20 cellular contexts compared by ENCODE assay signal in the genomic region with DNA sequence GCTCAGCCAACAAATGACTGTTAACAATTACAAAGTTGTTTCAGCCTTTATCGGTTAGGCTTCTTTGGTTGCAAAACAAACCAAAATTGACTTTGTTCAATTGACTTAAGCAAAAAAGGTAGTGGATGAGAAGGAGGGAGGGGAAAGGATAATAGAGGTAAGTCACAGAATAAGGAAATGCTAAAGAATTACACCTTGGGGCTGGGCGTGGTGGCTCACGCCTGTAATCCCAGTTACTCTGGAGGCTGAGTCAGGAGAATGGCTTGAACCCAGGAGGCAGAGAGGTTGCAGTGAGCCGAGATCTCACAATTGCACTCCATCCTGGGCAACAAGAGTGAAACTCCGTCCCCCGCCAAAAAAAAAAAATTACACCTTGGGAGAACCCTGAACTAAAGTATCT. TPM values are rescaled to one million over a fixed set of nuclear protein-coding genes. Genes with fewer than 3 reads are reported as not detected.
DNase-seq lines count a peak whose midpoint lies in the region; ATAC-seq, FAIRE-seq and TF ChIP-seq lines count a peak whose summit lies in the region.
"Had no signal": no experiment of that assay in that cellular context is flagged by ENCODE, and none has a peak within 500 bp of the region (broad histone marks: within the 10 kb centered on the region; RNA-seq: fewer than 3 reads in every experiment).

No MANE protein-coding gene starts in this region.

- FAIRE-seq in small intestine (lab: Jason Lieb, UNC) = no peak
- FAIRE-seq: GM12892, H1 had no signal

- H3K27ac ChIP-seq in HCT116 (ENCODE audit: low read depth, low read length) (no peak overlapping the region), SK-N-SH (ENCODE audit: low read depth in 2 of 2, low read length in 1 of 2) (no peak overlapping the region), small intestine (ENCODE audit: low read depth in 1 of 2, low read length in 1 of 2) (no peak overlapping the region)
- H3K27ac ChIP-seq: Peyer's patch had no signal

- no TSS peak for BruUV-seq in HCT116 (replicated peaks; lab: Mats Ljungman, UMichigan)

- H3K9me3 ChIP-seq in HCT116 (ENCODE audit: control insufficient read depth in 1 of 2, insufficient read depth in 1 of 2, low read depth in 1 of 2, low read length in 2 of 2) (no peaks in the 10 kb centered on the region), SK-N-SH (no peaks in the 10 kb centered on the region), small intestine (ENCODE audit: control insufficient read depth, low read depth) (no peaks in the 10 kb centered on the region)
- H3K9me3 ChIP-seq: BE2C, Peyer's patch had no signal

- no peaks in the 10 kb centered on the region for H3K9me2 ChIP-seq in HCT116 (ENCODE audit: insufficient read depth)
- no peaks in the 10 kb centered on the region for H3K9me2 ChIP-seq in SK-N-SH

- H3F3A ChIP-seq in SK-N-SH (replicated peaks; ENCODE audit: insufficient read depth) = no peaks in the 10 kb centered on the region

- TF ChIP-seq CTCF in HCT116 (IDR thresholded peaks at IDR 0.05 in 2 of 3, conservative IDR thresholded peaks at IDR 0.05 in 1 of 3; ENCODE audit: borderline replicate concordance in 1 of 3, insufficient read depth in 1 of 3, low read depth in 2 of 3, low read length in 2 of 3) = no peak
- TF ChIP-seq CTCF in SK-N-SH (IDR thresholded peaks at IDR 0.05) = no peak

- ATAC-seq in HCT116 (no peak), esophagus mucosa (peak; percentile 79)
- no peak for ATAC-seq in stimulated activated naive CD8-positive, alpha-beta T cell treated with anti-CD3 and anti-CD28 coated beads, Interleukin-15, Interleukin-2, amounts not matched to agents 100 U/mL and 50 U/mL, for 24 hours

- POLR2A ChIA-PET in HCT116 (lab: Charles Lee) (no interaction called here), SK-N-SH (lab: Yijun Ruan, JAX) (no interaction called here)

- no peak for TF ChIP-seq POLR2A in HCT116 (IDR thresholded peaks at IDR 0.05; ENCODE audit: borderline replicate concordance, extremely low read depth, insufficient read depth, insufficient read length)

- H3K27me3 ChIP-seq in HCT116 (ENCODE audit: insufficient read depth, low read length) = no peaks in the 10 kb centered on the region
- no peaks in the 10 kb centered on the region for H3K27me3 ChIP-seq in SK-N-SH (ENCODE audit: insufficient read depth)
- no peaks in the 10 kb centered on the region for H3K27me3 ChIP-seq in small intestine (ENCODE audit: control insufficient read depth in 2 of 2, insufficient read depth in 2 of 2, low read length in 2 of 2)
- H3K27me3 ChIP-seq: BE2C, Peyer's patch had no signal

- H3K4me3 ChIP-seq in HCT116 (replicated peaks in 1 of 2; ENCODE audit: low read depth in 1 of 2, low read length in 2 of 2) = no peak overlapping the region
- H3K4me3 ChIP-seq in SK-N-SH (ENCODE audit: low read depth in 2 of 2, low read length in 1 of 2) = no peak overlapping the region
- H3K4me3 ChIP-seq in small intestine (ENCODE audit: low read depth in 1 of 2, low read length in 2 of 2) = no peak overlapping the region
- H3K4me3 ChIP-seq: Peyer's patch had no signal

- H3K79me2 ChIP-seq in HCT116 (ENCODE audit: insufficient read depth, low read length) (no peaks in the 10 kb centered on the region), SK-N-SH (ENCODE audit: insufficient read depth) (no peaks in the 10 kb centered on the region)

- TF ChIP-seq RAD21 in HCT116 (IDR thresholded peaks at IDR 0.05; ENCODE audit: low read depth) (no peak), SK-N-SH (IDR thresholded peaks at IDR 0.05; ENCODE audit: low read length) (no peak)

- no peak overlapping the region for H2AFZ ChIP-seq in HCT116 (ENCODE audit: low read depth, low read length, poor library complexity, severe bottlenecking)
- no peak overlapping the region for H2AFZ ChIP-seq in SK-N-SH (ENCODE audit: low read depth)

- no peak overlapping the region for H3K9ac ChIP-seq in HCT116 (ENCODE audit: low read length)
- no peak overlapping the region for H3K9ac ChIP-seq in SK-N-SH

- 0 out of 2 replicates have a peak overlapping the region, but pooled peaks have one; percentile 0 for H3K4me2 ChIP-seq in HCT116 (ENCODE audit: low read length)
- H3K4me2 ChIP-seq in SK-N-SH = no peak overlapping the region

- intact Hi-C loops in HCT116 (cut with micrococcal nuclease) = no loop called here

- TF ChIP-seq EP300 in SK-N-SH (IDR thresholded peaks at IDR 0.05; ENCODE audit: borderline replicate concordance in 1 of 2, low read depth in 1 of 2, low read length in 1 of 2) = no peak

- no peak for DNase-seq in HCT116 (ENCODE audit: low read depth, low spot score)
- no peak for DNase-seq in SK-N-SH
- peak; percentile 12 for DNase-seq in small intestine
- no peak for DNase-seq in stimulated activated naive CD8-positive, alpha-beta T cell treated with anti-CD3 and anti-CD28 coated beads, Interleukin-15, Interleukin-2, amounts not matched to agents 100 U/mL and 50 U/mL, for 24 hours
- no peak for DNase-seq in dedifferentiated amniotic fluid mesenchymal stem cell (ENCODE audit: extremely low spot score)
- DNase-seq in NCI-H524 treated with DMSO at 0.1 percent for 48 hours (lab: John Stamatoyannopoulos, UW) = no peak
- DNase-seq: BE2C; CD8-positive, alpha-beta memory T cell; DMS79 treated with DMSO at 0.1 percent for 48 hours; HCEC 1CT; KBM-7; MM.1S; NCI-H2029 treated with DMSO at 0.1 percent for 48 hours; NCI-H446 treated with DMSO at 0.1 percent for 48 hours; NCI-H526 treated with DMSO at 0.1 percent for 48 hours; Peyer's patch; SIG-M5 had no signal

- H3K36me3 ChIP-seq in HCT116 (ENCODE audit: control insufficient read depth in 1 of 2, insufficient read depth in 2 of 2, low read length in 2 of 2) = no peaks in the 10 kb centered on the region
- H3K36me3 ChIP-seq in SK-N-SH (replicated peaks in 1 of 2; ENCODE audit: control insufficient read depth in 1 of 2, insufficient read depth in 2 of 2, low read length in 1 of 2) = no peaks in the 10 kb centered on the region
- no peaks in the 10 kb centered on the region for H3K36me3 ChIP-seq in small intestine (ENCODE audit: control insufficient read depth in 2 of 2, insufficient read depth in 2 of 2, low read length in 2 of 2)
- H3K36me3 ChIP-seq: BE2C, Peyer's patch had no signal

- CTCF ChIA-PET in HCT116 (lab: Charles Lee) = no interaction called here
- CTCF ChIA-PET in SK-N-SH (lab: Yijun Ruan, JAX) = no interaction called here

- H4K20me1 ChIP-seq in HCT116 (ENCODE audit: insufficient read depth) (no peaks in the 10 kb centered on the region), SK-N-SH (ENCODE audit: insufficient read depth) (no peaks in the 10 kb centered on the region)

- 89% methylated on average over 6 of the region's 6 CpGs for WGBS in SK-N-SH (ENCODE audit: low lambda C conversion rate)
- 80 to 93% (median 92%) methylated on average over 6 of the region's 6 CpGs for WGBS in small intestine, 3 donors

- RAD21 ChIA-PET in HCT116 (lab: Charles Lee; ENCODE audit: low non-redundant PET in 1 of 2, low total read pairs in 2 of 2, uncharacterized antibody in 2 of 2, unreplicated experiment in 2 of 2) = no interaction called here

- H3K4me1 ChIP-seq in HCT116 (ENCODE audit: control insufficient read depth in 1 of 2, insufficient read depth in 2 of 2, low read length in 2 of 2) (peaks cover 0 to 12% of the 10 kb centered on the region in 2 experiments; a peak in 1 of 4 replicates), SK-N-SH (ENCODE audit: control insufficient read depth in 1 of 2, insufficient read depth in 2 of 2, low read depth in 1 of 2, low read length in 1 of 2) (no peaks in the 10 kb centered on the region), small intestine (ENCODE audit: control insufficient read depth in 2 of 2, insufficient read depth in 1 of 2, low read depth in 1 of 2, low read length in 1 of 2) (peaks cover 2 to 3% of the 10 kb centered on the region in 2 donors)
- H3K4me1 ChIP-seq: BE2C, Peyer's patch had no signal

TF ChIP-seq in HCT116, 20 proteins besides CTCF, POLR2A, EP300 and RAD21:
- TF ChIP-seq YY1 (IDR thresholded peaks at IDR 0.05; ENCODE audit: extremely low read depth, insufficient replicate concordance, low read depth, low read length) (no peak), ZNF274 (IDR thresholded peaks at IDR 0.05; ENCODE audit: low read depth, low read length) (no peak), CBX3 (IDR thresholded peaks at IDR 0.05; ENCODE audit: low read depth) (peak; percentile 38; the same call in 1 of the 2 replicates), ZFX (IDR thresholded peaks at IDR 0.05) (no peak), FOSL1 (IDR thresholded peaks at IDR 0.05; ENCODE audit: low read depth) (no peak), POLR2AphosphoS5 (IDR thresholded peaks at IDR 0.05; ENCODE audit: low read depth, low read length) (no peak)
- TF ChIP-seq, protein P1, sequence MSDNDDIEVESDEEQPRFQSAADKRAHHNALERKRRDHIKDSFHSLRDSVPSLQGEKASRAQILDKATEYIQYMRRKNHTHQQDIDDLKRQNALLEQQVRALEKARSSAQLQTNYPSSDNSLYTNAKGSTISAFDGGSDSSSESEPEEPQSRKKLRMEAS (IDR thresholded peaks at IDR 0.05) = no peak

TF ChIP-seq in SK-N-SH, 30 proteins besides CTCF, POLR2A, EP300 and RAD21:
- no peak for TF ChIP-seq CHD2 (IDR thresholded peaks at IDR 0.05; ENCODE audit: low read length, partially characterized antibody)
- 0 out of 2 replicates have a peak, but pooled peaks have one; percentile 34 for TF ChIP-seq GATA2 (CRISPR knock-in tag; IDR thresholded peaks at IDR 0.05)

RNA-seq across cellular contexts. Expression of a gene that starts 41.4 kb away (rescaled TPM):
- total RNA-seq in HCT116 (2021; ENCODE audit: unreplicated experiment) (17.0 TPM), esophagus mucosa (25.9 TPM)
- polyA plus RNA-seq in HCT116 (2012) = 9.0 and 9.2 TPM in 2 replicates
- polyA plus RNA-seq in SK-N-SH (2012; rRNA removed) (20.4 and 29.9 TPM in 2 replicates), small intestine (10 to 100 TPM; 18.2 to 25.4 (median 24.4) TPM)
- 24.3 and 25.2 TPM in 2 replicates for polyA plus RNA-seq in SK-N-SH (2012; cell fraction: cytosol; rRNA removed)
- polyA plus RNA-seq in SK-N-SH (2012; cell fraction: nucleus; rRNA removed) = 33.9 and 44.9 TPM in 2 replicates
